In the genomic region with DNA sequence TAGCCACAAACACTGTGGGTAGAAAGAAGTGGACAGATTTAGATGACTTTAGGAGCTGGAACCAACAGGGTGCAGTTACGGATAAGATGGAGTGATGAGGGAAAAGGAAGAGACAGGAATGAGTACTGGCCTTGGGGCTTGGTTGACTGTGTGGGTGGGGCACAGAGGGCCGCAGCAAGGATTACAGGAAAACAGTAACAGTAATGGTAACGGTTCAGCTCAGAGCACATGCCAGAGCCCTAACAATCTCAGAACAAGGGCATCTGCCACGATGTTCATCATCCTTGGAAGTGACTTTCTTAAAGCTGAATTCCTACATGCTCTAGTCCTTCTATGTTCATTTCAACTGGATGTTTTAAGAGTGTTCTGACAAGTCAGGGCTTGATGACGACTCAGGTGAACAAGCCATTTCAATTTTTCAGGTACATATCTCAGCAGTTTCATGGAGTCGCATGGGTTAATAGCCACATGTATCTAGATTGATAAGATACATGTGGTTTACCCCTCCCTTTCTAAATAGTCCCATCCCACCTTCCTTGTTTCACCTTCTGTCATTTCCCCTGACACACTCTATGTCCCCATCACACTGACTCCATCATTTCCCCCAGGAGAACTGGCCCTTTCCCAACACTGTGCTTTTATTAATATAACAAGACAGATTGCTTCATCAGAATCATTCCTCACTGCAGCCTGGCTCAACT, we compare ENCODE assay signal across 18 cellular contexts.
DNase-seq lines count a peak whose midpoint lies in the region; ATAC-seq, FAIRE-seq and TF ChIP-seq lines count a peak whose summit lies in the region.
"Had no signal": no experiment of that assay in that cellular context is flagged by ENCODE, and none has a peak within 500 bp of the region (broad histone marks: within the 10 kb centered on the region; RNA-seq: fewer than 3 reads in every experiment).

No MANE protein-coding gene starts in this region.

- H3K36me3 ChIP-seq in breast epithelium = peaks cover 6% of the 10 kb centered on the region
- H3K36me3 ChIP-seq: ovary had no signal

- H3K9me3 ChIP-seq in A549 = no peaks in the 10 kb centered on the region
- H3K9me3 ChIP-seq in breast epithelium = no peaks in the 10 kb centered on the region
- H3K9me3 ChIP-seq: ovary had no signal

- FAIRE-seq in A549 (lab: Jason Lieb, UNC) (no peak), RCC 7860 (lab: Jason Lieb, UNC) (no peak)

- TF ChIP-seq POLR2A in A549 (IDR thresholded peaks at IDR 0.05; ENCODE audit: low read length) (no peak), breast epithelium (IDR thresholded peaks at IDR 0.05) (no peak)

- no peak for TF ChIP-seq CTCF in A549 (IDR thresholded peaks at IDR 0.05)
- TF ChIP-seq CTCF in breast epithelium (IDR thresholded peaks at IDR 0.05) = no peak

- DNase-seq in A549 (ENCODE audit: low read depth in 1 of 2, low spot score in 1 of 2) (no peak), G401 (ENCODE audit: low spot score) (peak; percentile 78), breast epithelium (ENCODE audit: low spot score in 2 of 2) (peak in 1 of 2 donors; percentile 61), left lobe of liver (ENCODE audit: low spot score) (no peak), NCI-H748 treated with DMSO at 0.1 percent for 48 hours (lab: John Stamatoyannopoulos, UW) (no peak), SKM-1 (lab: John Stamatoyannopoulos, UW; ENCODE audit: unreplicated experiment) (no peak), NCI-H2171 treated with DMSO at 0.1 percent for 48 hours (lab: John Stamatoyannopoulos, UW) (no peak), RCC 7860 (ENCODE audit: low spot score) (no peak)
- DNase-seq: anterior cingulate cortex, DMS153, foreskin melanocyte, Karpas-422, midbrain, NCI-H1436, NCI-H524, ovary had no signal

- in situ Hi-C loops in G401 (cut with HindIII; ENCODE audit: low sequenced_read_pairs) = no loop called here

- ATAC-seq in A549 (peak; percentile 46 to 49; a peak in 4 of 6 replicates), left lobe of liver (peak; percentile 38)

- no peak overlapping the region for H3K27ac ChIP-seq in A549
- peak overlapping the region; percentile 23 to 52 for H3K27ac ChIP-seq in breast epithelium
- H3K27ac ChIP-seq: HL-60, ovary, VCaP had no signal

- CTCF ChIA-PET in A549 (lab: Yijun Ruan, JAX) = interaction anchor here (0.9 to 1.2 kb wide), 4 partner anchors 12 to 101 kb away, joined by 3 to 4 read pairs (median 4); no protein-coding TSS in a partner anchor

- H3K4me2 ChIP-seq in A549 = no peak overlapping the region

- TF ChIP-seq RAD21 in A549 (conservative IDR thresholded peaks at IDR 0.05 in 1 of 2, IDR thresholded peaks at IDR 0.05 in 1 of 2) = no peak

- H3K4me1 ChIP-seq in A549 (peaks cover 8% of the 10 kb centered on the region; the same call in 2 of the 3 replicates), breast epithelium (no peaks in the 10 kb centered on the region)

- 84% methylated on average over 6 of the region's 6 CpGs for WGBS in A549 (ENCODE audit: missing lambda C conversion rate)

- POLR2A ChIA-PET in A549 (lab: Yijun Ruan, JAX) = no interaction called here

- no peak for TF ChIP-seq EP300 in A549 (IDR thresholded peaks at IDR 0.05)

- intact Hi-C loops in breast epithelium (cut with DNase I; ENCODE audit: low total_unique reads) = no loop called here

- no peak overlapping the region for H3K4me3 ChIP-seq in A549
- H3K4me3 ChIP-seq in breast epithelium = no peak overlapping the region
- H3K4me3 ChIP-seq: ovary had no signal

- no peaks in the 10 kb centered on the region for H3K27me3 ChIP-seq in breast epithelium
- H3K27me3 ChIP-seq: ovary had no signal

TF ChIP-seq in A549, 52 proteins besides CTCF, POLR2A, EP300 and RAD21:
- TF ChIP-seq SREBF2 (IDR thresholded peaks at IDR 0.05) (no peak), RARB (CRISPR knock-in tag; IDR thresholded peaks at IDR 0.05) (no peak), EHMT2 (IDR thresholded peaks at IDR 0.05; ENCODE audit: low read depth) (no peak), ESRRA (IDR thresholded peaks at IDR 0.05; ENCODE audit: borderline replicate concordance, low read length) (no peak), ZC3H11A (IDR thresholded peaks at IDR 0.05) (no peak), EHF (CRISPR knock-in tag; IDR thresholded peaks at IDR 0.05) (no peak), KDM5A (IDR thresholded peaks at IDR 0.05) (no peak), CEBPB (IDR thresholded peaks at IDR 0.05) (no peak), CBX8 (IDR thresholded peaks at IDR 0.05) (no peak)

Comparison
In these comparisons a context has a peak if more than half of its experiments do, and no peak if none do; other contexts are left out.
1. H3K27ac ChIP-seq: peak in breast epithelium (2 of 2); none in A549 (0 of 2).